Comparison of ENCODE assay signal across 16 cellular contexts in genomic region chr17:77210331-77210730, GRCh38.
DNase-seq lines count a peak whose midpoint lies in the region; ATAC-seq, FAIRE-seq and TF ChIP-seq lines count a peak whose summit lies in the region.
"Had no signal": no experiment of that assay in that cellular context is flagged by ENCODE, and none has a peak within 500 bp of the region (broad histone marks: within the 10 kb centered on the region; RNA-seq: fewer than 3 reads in every experiment).

No MANE protein-coding gene starts in this region.

- POLR2A ChIA-PET in naive thymus-derived CD8-positive, alpha-beta T cell (lab: Charles Lee): no interaction called here

- DNase-seq in COLO668 (lab: John Stamatoyannopoulos, UW; ENCODE audit: unreplicated experiment): peak; percentile 81
- DNase-seq in Jurkat, Clone E6-1 (ENCODE audit: low read depth, low spot score): peak; percentile 10
- peak; percentile 70 for DNase-seq in bronchial epithelial cell (ENCODE audit: low read depth)
- DNase-seq in psoas muscle: no peak
- no peak for DNase-seq in SJCRH30
- no peak for DNase-seq in naive thymus-derived CD8-positive, alpha-beta T cell
- DNase-seq: activated CD4-positive, alpha-beta T cell treated with anti-CD3 and anti-CD28 coated beads, Interleukin-2, amount 50 U/mL, for 48 hours; effector CD8-positive, alpha-beta T cell; GF-D8; NCI-H1105; NCI-H748 treated with DMSO at 0.1 percent for 48 hours had no signal

- H3K4me3 ChIP-seq in Jurkat, Clone E6-1 (ENCODE audit: low read length): no peak overlapping the region
- H3K4me3 ChIP-seq in bronchial epithelial cell (ENCODE audit: low read depth, low read length): no peak overlapping the region
- H3K4me3 ChIP-seq in psoas muscle: no peak overlapping the region
- H3K4me3 ChIP-seq in SJCRH30: no peak overlapping the region
- H3K4me3 ChIP-seq: SJSA1 had no signal

- peaks cover 39% of the 10 kb centered on the region for H3K4me1 ChIP-seq in psoas muscle
- no peaks in the 10 kb centered on the region for H3K4me1 ChIP-seq in SJCRH30
- H3K4me1 ChIP-seq: parathyroid adenoma had no signal

- H3K9me3 ChIP-seq in psoas muscle: no peaks in the 10 kb centered on the region
- H3K9me3 ChIP-seq in SJCRH30 (replicated peaks): no peaks in the 10 kb centered on the region
- H3K9me3 ChIP-seq: SJSA1 had no signal

- H3K27ac Mint-ChIP-seq in naive thymus-derived CD8-positive, alpha-beta T cell: peak overlapping the region in 3 of 10 donors; percentile 39 to 50 (median 43)

- FAIRE-seq in bronchial epithelial cell (lab: Jason Lieb, UNC): no peak
- FAIRE-seq: frontal cortex, TTC549 had no signal

- H3K9me3 Mint-ChIP-seq in naive thymus-derived CD8-positive, alpha-beta T cell: no peaks in the 10 kb centered on the region

- H3K27me3 ChIP-seq in bronchial epithelial cell (ENCODE audit: control insufficient read depth, insufficient read depth, low read length) (no peaks in the 10 kb centered on the region), psoas muscle (ENCODE audit: insufficient read depth in 3 of 3, low read length in 2 of 3) (no peaks in the 10 kb centered on the region), SJCRH30 (no peaks in the 10 kb centered on the region)
- H3K27me3 ChIP-seq: SJSA1 had no signal

- H3K36me3 ChIP-seq in bronchial epithelial cell (ENCODE audit: control insufficient read depth, insufficient read depth, low read length): peaks cover 39% of the 10 kb centered on the region
- peaks cover 4 to 83% of the 10 kb centered on the region in 2 donors for H3K36me3 ChIP-seq in psoas muscle (ENCODE audit: insufficient read depth in 1 of 2, low read depth in 1 of 2)
- H3K36me3 ChIP-seq in SJCRH30: peaks cover 49% of the 10 kb centered on the region

- peaks cover 0 to 19% (median 2%) of the 10 kb centered on the region in 4 donors for H3K4me1 Mint-ChIP-seq in naive thymus-derived CD8-positive, alpha-beta T cell

- peaks cover 7 to 91% (median 42%) of the 10 kb centered on the region in 3 donors for H3K36me3 Mint-ChIP-seq in naive thymus-derived CD8-positive, alpha-beta T cell

- peak; percentile 15 to 69 (median 21) for ATAC-seq in psoas muscle
- ATAC-seq in GM21381 (IDR thresholded peaks at IDR 0.05; ENCODE audit: unreplicated experiment): no peak
- ATAC-seq in naive thymus-derived CD8-positive, alpha-beta T cell: no peak

- intact Hi-C loops in psoas muscle (cut with DNase I): loop anchor here in 1 of 2 donors (5.0 kb wide), 1 partner anchor 113 kb away; no protein-coding TSS in a partner anchor

- H3K27me3 Mint-ChIP-seq in naive thymus-derived CD8-positive, alpha-beta T cell: no peaks in the 10 kb centered on the region

- TF ChIP-seq CTCF in bronchial epithelial cell (IDR thresholded peaks at IDR 0.05; ENCODE audit: insufficient read depth, low read length, severe bottlenecking): no peak
- TF ChIP-seq CTCF in psoas muscle (IDR thresholded peaks at IDR 0.05): no peak

- H3K27ac ChIP-seq in psoas muscle (peak overlapping the region; percentile 80), SJCRH30 (no peak overlapping the region)
- H3K27ac ChIP-seq: SJSA1 had no signal

- no peak overlapping the region for H3K4me3 Mint-ChIP-seq in naive thymus-derived CD8-positive, alpha-beta T cell

- WGBS in psoas muscle, 3 donors: 33 to 68% (median 35%) methylated on average over 7 of the region's 7 CpGs

Comparison
In these comparisons a context has a peak if more than half of its experiments do, and no peak if none do; other contexts are left out.
1. DNase-seq: peak in COLO668 (single experiment), Jurkat, Clone E6-1 (single experiment) and bronchial epithelial cell (single experiment); none in psoas muscle (0 of 2), SJCRH30 (0 of 2) and naive thymus-derived CD8-positive, alpha-beta T cell (0 of 10).
2. ATAC-seq: peak in psoas muscle (4 of 4); none in GM21381 (single experiment) and naive thymus-derived CD8-positive, alpha-beta T cell (0 of 2).